Comparison of ENCODE assay signal across 24 cellular contexts in genomic region chr2:9037176-9037575, GRCh38.
"Had no signal": no experiment of that assay in that cellular context is flagged by ENCODE, and none has a peak within 500 bp of the region (broad histone marks: within the 10 kb centered on the region; RNA-seq: fewer than 3 reads in every experiment).

No MANE protein-coding gene starts in this region.

- H3K9me3 Mint-ChIP-seq: effector memory CD8-positive, alpha-beta T cell had no signal

- H3K4me3 ChIP-seq: colonic mucosa, esophagus squamous epithelium, gastrocnemius medialis, heart right ventricle, left lung, lower lobe of right lung, mucosa of descending colon had no signal

- H3K27me3 ChIP-seq: colonic mucosa, esophagus squamous epithelium, gastrocnemius medialis, heart right ventricle, left lung had no signal

- H3K9me3 ChIP-seq: colonic mucosa, esophagus squamous epithelium, gastrocnemius medialis, lower lobe of right lung, mucosa of descending colon had no signal

- ATAC-seq: effector memory CD8-positive, alpha-beta T cell; esophagus mucosa; gastrocnemius medialis; heart right ventricle; left cardiac atrium; left lung; left ventricle myocardium superior; lower lobe of right lung; mucosa of descending colon had no signal

- H3K36me3 ChIP-seq: colonic mucosa, esophagus squamous epithelium, gastrocnemius medialis, heart right ventricle, left lung, lower lobe of right lung had no signal

- H3K36me3 Mint-ChIP-seq: mesothelial cell of epicardium had no signal

- H3K27ac Mint-ChIP-seq: dendritic cell treated with granulocyte-macrophage colony-stimulating factor and Interleukin-4, amounts not matched to agents 40 ng/mL and 50 ng/mL, for 4 days; effector memory CD8-positive, alpha-beta T cell; endodermal cell; mesothelial cell of epicardium had no signal

- DNase-seq: colonic mucosa; cortex of kidney; effector CD8-positive, alpha-beta T cell; effector memory CD8-positive, alpha-beta T cell; endodermal cell; erythroblast; esophagus squamous epithelium; foreskin fibroblast; foreskin melanocyte; gastrocnemius medialis; glutamatergic neuron; head of caudate nucleus; heart right ventricle; hippocampal formation; left cardiac atrium; left lung; left ventricle myocardium superior; lower lobe of right lung; mesenchymal stem cell; mucosa of descending colon had no signal

- H3K4me3 Mint-ChIP-seq: dendritic cell treated with granulocyte-macrophage colony-stimulating factor and Interleukin-4, amounts not matched to agents 40 ng/mL and 50 ng/mL, for 4 days; effector memory CD8-positive, alpha-beta T cell; endodermal cell; mesothelial cell of epicardium had no signal

- H3K27ac ChIP-seq: colonic mucosa, epithelial cell of prostate, esophagus squamous epithelium, gastrocnemius medialis, heart right ventricle, left lung, lower lobe of right lung had no signal

- H3K4me1 ChIP-seq: colonic mucosa, esophagus squamous epithelium, gastrocnemius medialis, left lung had no signal
